In genomic region chr13:84136582-84136981, GRCh38 we compare ENCODE assay signal across 13 cellular contexts.
DNase-seq lines count a peak whose midpoint lies in the region; ATAC-seq, FAIRE-seq and TF ChIP-seq lines count a peak whose summit lies in the region.
"Had no signal": no experiment of that assay in that cellular context is flagged by ENCODE, and none has a peak within 500 bp of the region (broad histone marks: within the 10 kb centered on the region; RNA-seq: fewer than 3 reads in every experiment).

No MANE protein-coding gene starts in this region.

- H3K27me3 Mint-ChIP-seq in CD4-positive, alpha-beta T cell, result no peaks in the 10 kb centered on the region

- WGBS in GM12878 (ENCODE audit: insufficient coverage, insufficient replicate concordance, low lambda C conversion rate, missing lambda C conversion rate), result 0% methylated on average over 1 of the region's 1 CpG

- no peak overlapping the region for H3K27ac ChIP-seq in CD4-positive, alpha-beta T cell (ENCODE audit: low read depth, low read length)
- H3K27ac ChIP-seq in GM12878 (ENCODE audit: control insufficient read depth, insufficient read depth), result no peak overlapping the region
- H3K27ac ChIP-seq: C4-2B had no signal

- H3K4me1 Mint-ChIP-seq in CD4-positive, alpha-beta T cell (ENCODE audit: low read depth), result peaks cover 44% of the 10 kb centered on the region

- no peak for ATAC-seq in CD4-positive, alpha-beta T cell (ENCODE audit: poor library complexity)
- ATAC-seq in HG03571 (IDR thresholded peaks at IDR 0.05; ENCODE audit: unreplicated experiment) (peak; percentile 6), GM12878 (peak; percentile 64), Right ventricle myocardium superior (ENCODE audit: poor library complexity) (no peak)
- ATAC-seq: PC-3 had no signal

- H3K27ac Mint-ChIP-seq in CD4-positive, alpha-beta T cell, result peak overlapping the region; percentile 77

- RAD21 ChIA-PET in GM12878 (lab: Charles Lee; ENCODE audit: unreplicated experiment), result no interaction called here

- H3K9me3 Mint-ChIP-seq in CD4-positive, alpha-beta T cell, result no peaks in the 10 kb centered on the region

- POLR2A ChIA-PET in CD4-positive, alpha-beta T cell (lab: Charles Lee), result interaction anchor here (0.7 to 1.0 kb wide), 3 partner anchors 30 to 69 kb away, joined by 3 to 4 read pairs (median 3); no protein-coding TSS in a partner anchor
- POLR2A ChIA-PET in GM12878 (lab: Charles Lee), result no interaction called here

- TF ChIP-seq RAD21 in GM12878 (IDR thresholded peaks at IDR 0.05; ENCODE audit: insufficient read depth, low read depth, low read length), result no peak

- in situ Hi-C loops in GM12878 (cut with MboI), result no loop called here

- BruUV-seq in GM12878 (replicated peaks; lab: Mats Ljungman, UMichigan), result no TSS peak

- SMC1A ChIA-PET in GM12878 (lab: Charles Lee; ENCODE audit: uncharacterized antibody, unreplicated experiment), result interaction anchor here (0.8 to 1.5 kb wide), 6 partner anchors 9 to 439 kb away, joined by 3 to 5 read pairs (median 3); no protein-coding TSS in a partner anchor

- TF ChIP-seq CTCF in CD4-positive, alpha-beta T cell (IDR thresholded peaks at IDR 0.05), result no peak
- no peak for TF ChIP-seq CTCF in GM12878 (IDR thresholded peaks at IDR 0.05 in 2 of 3, conservative IDR thresholded peaks at IDR 0.05 in 1 of 3; ENCODE audit: control insufficient read depth in 2 of 3, extremely low read depth in 1 of 3, insufficient read depth in 1 of 3, low read depth in 3 of 3, low read length in 3 of 3)

- no peak for TF ChIP-seq POLR2A in GM12878 (IDR thresholded peaks at IDR 0.05; ENCODE audit: low read depth, low read length)

- CTCF ChIA-PET in CD4-positive, alpha-beta T cell (lab: Charles Lee), result interaction anchor here (0.8 kb wide), 1 partner anchor 10 kb away, joined by 3 read pairs; no protein-coding TSS in a partner anchor
- CTCF ChIA-PET in GM12878 (lab: Yijun Ruan, JAX), result interaction anchor here (0.9 kb wide), 1 partner anchor 41 kb away, joined by 3 read pairs; no protein-coding TSS in a partner anchor

- intact Hi-C loops in CD4-positive, alpha-beta T cell (cut with DNase I, micrococcal nuclease), result no loop called here
- intact Hi-C loops in GM12878 (cut with micrococcal nuclease; ENCODE audit: unreplicated experiment), result no loop called here
- intact Hi-C loops in Right ventricle myocardium superior (cut with DNase I), result no loop called here

- H3K4me3 Mint-ChIP-seq in CD4-positive, alpha-beta T cell, result peak overlapping the region; percentile 65

- no peaks in the 10 kb centered on the region for H3K79me2 ChIP-seq in GM12878 (ENCODE audit: control insufficient read depth, insufficient read depth, low read length)

- H2AFZ ChIP-seq in GM12878 (ENCODE audit: control insufficient read depth, low read depth, low read length), result no peak overlapping the region; the same call in 1 of the 2 replicates

- H3K36me3 Mint-ChIP-seq in CD4-positive, alpha-beta T cell (ENCODE audit: low read depth), result no peaks in the 10 kb centered on the region

- no peak for DNase-seq in CD4-positive, alpha-beta T cell
- no peak for DNase-seq in GM19239 (ENCODE audit: insufficient read length, low spot score)
- no peak for DNase-seq in GM12878 (ENCODE audit: low read depth, low spot score)
- no peak for DNase-seq in Right ventricle myocardium superior
- DNase-seq in NCI-H1436 treated with DMSO at 0.1 percent for 48 hours (lab: John Stamatoyannopoulos, UW), result no peak
- no peak for DNase-seq in NCI-H345 treated with DMSO at 0.1 percent for 48 hours (lab: John Stamatoyannopoulos, UW; ENCODE audit: unreplicated experiment)
- no peak for DNase-seq in Kasumi-1 (lab: John Stamatoyannopoulos, UW)
- DNase-seq: amygdala, HCEC 1CT, PC-3, stomach had no signal

- no peaks in the 10 kb centered on the region for H3K9me3 ChIP-seq in CD4-positive, alpha-beta T cell (ENCODE audit: control insufficient read depth, low read length)
- no peaks in the 10 kb centered on the region for H3K9me3 ChIP-seq in GM12878 (replicated peaks; ENCODE audit: control insufficient read depth, insufficient read depth, low read length)
- H3K9me3 ChIP-seq: stomach had no signal

- H3K4me3 ChIP-seq in GM12878, result no peak overlapping the region
- H3K4me3 ChIP-seq: stomach had no signal

- H4K20me1 ChIP-seq in GM12878 (ENCODE audit: control insufficient read depth, insufficient read depth), result no peaks in the 10 kb centered on the region

- FAIRE-seq in GM19239 (lab: Jason Lieb, UNC) (peak; percentile 18), GM12878 (lab: Jason Lieb, UNC) (peak; percentile 13)

- H3K36me3 ChIP-seq in GM12878 (ENCODE audit: control insufficient read depth in 2 of 2, insufficient read depth in 2 of 2, low read length in 1 of 2), result no peaks in the 10 kb centered on the region
- H3K36me3 ChIP-seq: stomach had no signal

- no peak overlapping the region for H3K4me2 ChIP-seq in GM12878 (ENCODE audit: control insufficient read depth, insufficient read depth)

- TF ChIP-seq EP300 in GM12878 (IDR thresholded peaks at IDR 0.05; ENCODE audit: borderline replicate concordance in 1 of 2, control insufficient read depth in 1 of 2, low read depth in 2 of 2, low read length in 2 of 2), result no peak

- H3K4me1 ChIP-seq in GM12878 (ENCODE audit: control insufficient read depth, insufficient read depth, low read length), result no peaks in the 10 kb centered on the region
- H3K4me1 ChIP-seq: stomach had no signal

- H3K9ac ChIP-seq in GM12878 (ENCODE audit: control insufficient read depth, insufficient read depth, low read length), result no peak overlapping the region

- no peaks in the 10 kb centered on the region for H3K27me3 ChIP-seq in CD4-positive, alpha-beta T cell (ENCODE audit: control insufficient read depth, insufficient read depth, low read length)
- no peaks in the 10 kb centered on the region for H3K27me3 ChIP-seq in GM12878 (replicated peaks in 1 of 2; ENCODE audit: control insufficient read depth in 2 of 2, insufficient read depth in 2 of 2, low read length in 1 of 2)
- H3K27me3 ChIP-seq: stomach had no signal

TF ChIP-seq in GM12878, 131 proteins besides CTCF, POLR2A, EP300 and RAD21:
- TF ChIP-seq E2F4 (IDR thresholded peaks at IDR 0.05; ENCODE audit: low read depth, low read length) (no peak), HCFC1 (IDR thresholded peaks at IDR 0.05; ENCODE audit: low read length) (no peak), ZZZ3 (IDR thresholded peaks at IDR 0.05; ENCODE audit: control insufficient read depth, insufficient read length, low read depth) (no peak), WRNIP1 (IDR thresholded peaks at IDR 0.05; ENCODE audit: borderline replicate concordance, low read depth, low read length) (no peak), MTA3 (IDR thresholded peaks at IDR 0.05; ENCODE audit: borderline replicate concordance, low read length) (no peak), KLF5 (IDR thresholded peaks at IDR 0.05; ENCODE audit: partially characterized antibody) (no peak), MTA2 (IDR thresholded peaks at IDR 0.05; ENCODE audit: low read depth) (no peak), NFYA (IDR thresholded peaks at IDR 0.05; ENCODE audit: borderline replicate concordance, low read depth, low read length) (no peak), SKIL (IDR thresholded peaks at IDR 0.05; ENCODE audit: low read depth, poor library complexity, severe bottlenecking) (no peak), ZNF207 (IDR thresholded peaks at IDR 0.05; ENCODE audit: borderline replicate concordance) (no peak)

Comparison
In these comparisons a context has a peak if more than half of its experiments do, and no peak if none do; other contexts are left out.
1. ATAC-seq: peak in HG03571 (single experiment) and GM12878 (single experiment); none in CD4-positive, alpha-beta T cell (single experiment) and Right ventricle myocardium superior (single experiment).